20 cellular contexts compared by ENCODE assay signal in genomic region chr6:160427312-160428068, GRCh38.
DNase-seq lines count a peak whose midpoint lies in the region; TF ChIP-seq lines count a peak whose summit lies in the region.
"Had no signal": no experiment of that assay in that cellular context is flagged by ENCODE, and none has a peak within 500 bp of the region (broad histone marks: within the 10 kb centered on the region; RNA-seq: fewer than 3 reads in every experiment).

No MANE protein-coding gene starts in this region.

- H3K36me3 Mint-ChIP-seq in MCF 10A (ENCODE audit: insufficient read depth, unreplicated experiment), result no peaks in the 10 kb centered on the region
- H3K36me3 Mint-ChIP-seq: CD4-positive, alpha-beta memory T cell; naive B cell had no signal

- intact Hi-C loops in breast epithelium (cut with DNase I; ENCODE audit: low total_unique reads), result no loop called here
- intact Hi-C loops in MCF 10A (cut with micrococcal nuclease), result no loop called here
- intact Hi-C loops in A673 (cut with micrococcal nuclease; ENCODE audit: unreplicated experiment), result no loop called here

- H3K4me3 Mint-ChIP-seq in MCF 10A (ENCODE audit: unreplicated experiment), result no peak overlapping the region
- H3K4me3 Mint-ChIP-seq: activated naive CD4-positive, alpha-beta T cell treated with anti-CD3 and anti-CD28 coated beads for 36 hours; CD4-positive, alpha-beta memory T cell; effector memory CD8-positive, alpha-beta T cell; naive B cell had no signal

- 33 to 45% methylated on average over 5 of the region's 5 CpGs for WGBS in tibial nerve, 2 donors

- H3K9me3 ChIP-seq in breast epithelium (no peaks in the 10 kb centered on the region), tibial nerve (no peaks in the 10 kb centered on the region), A673 (ENCODE audit: low read depth, low read length, poor library complexity, severe bottlenecking) (no peaks in the 10 kb centered on the region)
- H3K9me3 ChIP-seq: A549, transverse colon had no signal

- no peak for TF ChIP-seq EP300 in tibial nerve (IDR thresholded peaks at IDR 0.05)

- no peaks in the 10 kb centered on the region for H3K27me3 Mint-ChIP-seq in MCF 10A (ENCODE audit: insufficient read depth, unreplicated experiment)

- H3K27me3 ChIP-seq in breast epithelium (no peaks in the 10 kb centered on the region), tibial nerve (no peaks in the 10 kb centered on the region), A673 (replicated peaks; ENCODE audit: insufficient read depth, low read depth, low read length, poor library complexity) (peaks cover 14% of the 10 kb centered on the region)
- H3K27me3 ChIP-seq: foreskin keratinocyte, transverse colon had no signal

- POLR2A ChIA-PET in MCF 10A (lab: Yijun Ruan, JAX), result no interaction called here
- POLR2A ChIA-PET in A673 (lab: Charles Lee; ENCODE audit: low non-redundant PET), result no interaction called here

- TF ChIP-seq POLR2A in breast epithelium (IDR thresholded peaks at IDR 0.05) (no peak), tibial nerve (IDR thresholded peaks at IDR 0.05) (no peak)

- CTCF ChIA-PET in MCF 10A (lab: Yijun Ruan, JAX) (interaction anchor here (0.6 to 1.7 kb wide), 5 partner anchors 10 to 106 kb away, joined by 3 to 8 read pairs (median 3); no protein-coding TSS in a partner anchor), A673 (lab: Charles Lee) (no interaction called here)

- TF ChIP-seq CTCF in breast epithelium (IDR thresholded peaks at IDR 0.05) (no peak), MCF 10A (IDR thresholded peaks at IDR 0.05; ENCODE audit: unreplicated experiment) (no peak), choroid plexus epithelial cell (conservative IDR thresholded peaks at IDR 0.05; ENCODE audit: low read depth, low read length) (no peak), tibial nerve (IDR thresholded peaks at IDR 0.05) (no peak), A673 (conservative IDR thresholded peaks at IDR 0.05; ENCODE audit: low read depth, low read length) (no peak)

- no TSS peak for BruUV-seq in MCF 10A (replicated peaks; lab: Mats Ljungman, UMichigan)
- no TSS peak for BruUV-seq in A673 (replicated peaks; lab: Mats Ljungman, UMichigan)

- no peaks in the 10 kb centered on the region for H3K36me3 ChIP-seq in breast epithelium
- H3K36me3 ChIP-seq in tibial nerve, result no peaks in the 10 kb centered on the region
- no peaks in the 10 kb centered on the region for H3K36me3 ChIP-seq in A673 (ENCODE audit: insufficient read depth, low read length, poor library complexity, severe bottlenecking)
- H3K36me3 ChIP-seq: transverse colon had no signal

- H3K4me1 Mint-ChIP-seq in MCF 10A (ENCODE audit: insufficient read depth, unreplicated experiment), result peaks cover 29% of the 10 kb centered on the region

- no peaks in the 10 kb centered on the region for H3K9me3 Mint-ChIP-seq in MCF 10A (ENCODE audit: unreplicated experiment)
- H3K9me3 Mint-ChIP-seq: effector memory CD8-positive, alpha-beta T cell had no signal

- H3K4me1 ChIP-seq in breast epithelium, result no peaks in the 10 kb centered on the region
- peaks cover 3 to 58% (median 9%) of the 10 kb centered on the region in 4 donors for H3K4me1 ChIP-seq in tibial nerve
- H3K4me1 ChIP-seq in A673 (ENCODE audit: insufficient read depth, low read length, poor library complexity, severe bottlenecking), result no peaks in the 10 kb centered on the region

- peak overlapping the region; percentile 18 to 69 for H3K27ac ChIP-seq in breast epithelium
- H3K27ac ChIP-seq in tibial nerve, result peak overlapping the region; percentile 37 to 81 (median 49)
- no peak overlapping the region for H3K27ac ChIP-seq in A673 (ENCODE audit: low read depth, low read length, poor library complexity, severe bottlenecking)
- H3K27ac ChIP-seq: foreskin keratinocyte had no signal

- DNase-seq in breast epithelium (ENCODE audit: low spot score in 2 of 2), result no peak
- no peak for DNase-seq in MCF 10A (ENCODE audit: unreplicated experiment)
- peak; percentile 5 for DNase-seq in choroid plexus epithelial cell (ENCODE audit: low read depth)
- peak; percentile 46 for DNase-seq in myocyte (ENCODE audit: low read depth)
- peak in 1 of 2 donors; percentile 24 for DNase-seq in tibial nerve (ENCODE audit: low spot score in 2 of 2)
- no peak for DNase-seq in NCI-H1436 (lab: John Stamatoyannopoulos, UW)
- DNase-seq in A673 (ENCODE audit: low spot score), result no peak
- no peak for DNase-seq in AML-193 (lab: John Stamatoyannopoulos, UW)
- DNase-seq: activated CD4-positive, alpha-beta T cell treated with anti-CD3 and anti-CD28 coated beads, Interleukin-2, amount 50 U/mL, for 1 hour; activated naive CD4-positive, alpha-beta T cell treated with anti-CD3 and anti-CD28 coated beads for 36 hours; activated T-cell treated with anti-CD3 and anti-CD28 coated beads for 4 hours; CD4-positive, alpha-beta memory T cell; effector memory CD8-positive, alpha-beta T cell; naive B cell; NCI-H2171; NCI-H774; transverse colon had no signal

- no peak overlapping the region for H3K27ac Mint-ChIP-seq in MCF 10A (ENCODE audit: low read depth, unreplicated experiment)
- H3K27ac Mint-ChIP-seq: activated naive CD4-positive, alpha-beta T cell treated with anti-CD3 and anti-CD28 coated beads for 36 hours; CD4-positive, alpha-beta memory T cell; effector memory CD8-positive, alpha-beta T cell; naive B cell had no signal

- H3K4me3 ChIP-seq in breast epithelium (no peak overlapping the region), choroid plexus epithelial cell (ENCODE audit: low read depth, low read length) (no peak overlapping the region), tibial nerve (no peak overlapping the region), A673 (ENCODE audit: low read depth, low read length, poor library complexity, severe bottlenecking) (no peak overlapping the region)
- H3K4me3 ChIP-seq: A549, lung, transverse colon had no signal

Comparison
In these comparisons a context has a peak if more than half of its experiments do, and no peak if none do; other contexts are left out.
1. DNase-seq: peak in choroid plexus epithelial cell (single experiment) and myocyte (single experiment); none in breast epithelium (0 of 2), MCF 10A (single experiment), NCI-H1436 (single experiment), A673 (single experiment) and AML-193 (0 of 2).